Comparison of ENCODE assay signal across 2 cellular contexts in genomic region chr10:16814081-16814480, GRCh38.
TF ChIP-seq lines count a peak whose summit lies in the region.

No MANE protein-coding gene starts in this region.

TF ChIP-seq in HepG2, 621 proteins besides CTCF, POLR2A, EP300 and RAD21:
- no peak for TF ChIP-seq ZNF569 (CRISPR knock-in tag; IDR thresholded peaks at IDR 0.05; ENCODE audit: borderline replicate concordance)
- peak; percentile 71; the same call in 1 of the 2 replicates for TF ChIP-seq ZNF121 (CRISPR knock-in tag; IDR thresholded peaks at IDR 0.05)

TF ChIP-seq in WTC11, 78 proteins besides CTCF, POLR2A, EP300 and RAD21:
- 0 out of 2 replicates have a peak, but pooled peaks have one; percentile 44 for TF ChIP-seq ZNF121 (CRISPR knock-in tag; IDR thresholded peaks at IDR 0.05)
- TF ChIP-seq PREB (CRISPR knock-in tag; IDR thresholded peaks at IDR 0.05; ENCODE audit: borderline replicate concordance) = no peak
